In the genomic region with DNA sequence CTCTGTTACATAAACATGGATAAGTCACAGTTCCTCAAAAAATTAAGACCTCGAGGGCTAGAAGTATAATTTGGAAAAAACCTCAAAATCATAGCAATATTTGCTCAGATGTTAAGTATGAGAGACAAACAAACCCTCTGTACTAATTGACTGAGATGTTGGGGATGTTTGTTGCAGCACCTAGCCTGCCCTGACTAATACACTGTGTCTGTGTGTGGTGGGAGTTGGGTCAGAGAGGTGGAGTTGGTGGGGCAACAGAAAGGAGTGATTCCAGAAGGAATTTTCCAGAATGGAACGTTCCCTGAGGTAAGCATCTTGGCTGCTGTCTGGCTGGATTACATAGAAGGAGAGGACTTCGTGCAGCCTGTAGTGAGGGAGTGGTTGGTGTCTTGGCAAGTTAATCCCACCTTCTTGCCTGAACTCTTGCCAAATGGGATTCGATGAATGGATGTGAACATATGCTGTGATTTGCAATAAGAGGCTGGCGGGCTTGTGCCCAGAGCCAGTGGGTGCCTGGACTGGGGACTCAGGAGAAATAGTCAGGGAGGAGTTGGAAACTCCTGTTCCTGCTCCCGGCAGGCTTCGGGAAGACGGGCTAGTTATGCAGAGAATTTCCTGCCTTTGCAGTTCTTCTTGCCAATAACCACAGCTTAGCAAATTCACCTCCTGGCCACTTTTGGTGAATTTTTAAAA, we compare ENCODE assay signal across 11 cellular contexts. TPM values are rescaled to one million over a fixed set of nuclear protein-coding genes. Genes with fewer than 3 reads are reported as not detected.
A peak's percentile ranks its signal among the peaks of the same experiment; 100 is the strongest.
DNase-seq lines count a peak whose midpoint lies in the region; ATAC-seq and TF ChIP-seq lines count a peak whose summit lies in the region.
"Had no signal": no experiment of that assay in that cellular context is flagged by ENCODE, and none has a peak within 500 bp of the region (broad histone marks: within the 10 kb centered on the region; RNA-seq: fewer than 3 reads in every experiment).

No MANE protein-coding gene starts in this region.

- H3K4me2 ChIP-seq in fibroblast of lung (ENCODE audit: extremely low read depth, insufficient read depth, low read length): peak overlapping the region; percentile 55
- H3K4me2 ChIP-seq in mesendoderm (ENCODE audit: low read length): no peak overlapping the region

- H3K79me1 ChIP-seq in mesendoderm (ENCODE audit: low read length): no peaks in the 10 kb centered on the region

- H2BK5ac ChIP-seq in mesendoderm (ENCODE audit: low read length): no peak overlapping the region

- peaks cover 5% of the 10 kb centered on the region for H3K4me1 Mint-ChIP-seq in nephron

- no peaks in the 10 kb centered on the region for H3K79me2 ChIP-seq in fibroblast of lung (ENCODE audit: control insufficient read depth, insufficient read depth, low read length)
- no peaks in the 10 kb centered on the region for H3K79me2 ChIP-seq in mesendoderm (ENCODE audit: control insufficient read depth, insufficient read depth, low read length)

- DNase-seq in Right ventricle myocardium inferior (ENCODE audit: missing footprints): no peak
- DNase-seq in cardiac septum (ENCODE audit: low spot score): no peak
- peak; percentile 52 to 94 for DNase-seq in fibroblast of lung (ENCODE audit: low read depth in 2 of 2)
- DNase-seq in aorta: peak; percentile 78 to 81
- no peak for DNase-seq in pons (ENCODE audit: low spot score)
- DNase-seq in left colon: no peak
- DNase-seq in mesendoderm: no peak
- DNase-seq: NCI-H748 treated with DMSO at 0.1 percent for 48 hours; stimulated activated CD4-positive, alpha-beta T cell treated with anti-CD3 and anti-CD28 coated beads, Interleukin-4, amount 100 ng/mL, for 24 hours had no signal

- peaks cover 6% of the 10 kb centered on the region for H3K9me3 Mint-ChIP-seq in nephron

- H3K56ac ChIP-seq in mesendoderm (ENCODE audit: low read length): no peak overlapping the region

- peaks cover 27% of the 10 kb centered on the region for H3K27me3 Mint-ChIP-seq in nephron (ENCODE audit: low read depth)

- H3K4me1 ChIP-seq in fibroblast of lung (ENCODE audit: control insufficient read depth, extremely low read depth, insufficient read depth, low read length) (peaks cover 5% of the 10 kb centered on the region), aorta (ENCODE audit: control insufficient read depth in 1 of 2, insufficient read depth in 2 of 2, low read length in 2 of 2) (peaks cover 6 to 18% of the 10 kb centered on the region in 2 donors), mesendoderm (ENCODE audit: control insufficient read depth, low read depth, low read length) (peaks cover 3% of the 10 kb centered on the region)

- no peak overlapping the region for H2BK120ac ChIP-seq in mesendoderm (ENCODE audit: low read depth, low read length)

- H2AFZ ChIP-seq in fibroblast of lung (ENCODE audit: low read length): peak overlapping the region; percentile 41

- no peaks in the 10 kb centered on the region for H3K36me3 ChIP-seq in fibroblast of lung (ENCODE audit: control insufficient read depth, insufficient read depth, low read length)
- no peaks in the 10 kb centered on the region for H3K36me3 ChIP-seq in aorta (ENCODE audit: control insufficient read depth in 1 of 2, insufficient read depth in 2 of 2, low read length in 1 of 2)
- H3K36me3 ChIP-seq in mesendoderm (ENCODE audit: control insufficient read depth, insufficient read depth, low read length): no peaks in the 10 kb centered on the region

- intact Hi-C loops in Right ventricle myocardium inferior (cut with DNase I): loop anchor here (5.0 kb wide), 1 partner anchor 86 kb away; no protein-coding TSS in a partner anchor
- intact Hi-C loops in cardiac septum (cut with DNase I): no loop called here
- intact Hi-C loops in aorta (cut with DNase I): no loop called here
- intact Hi-C loops in left colon (cut with DNase I, micrococcal nuclease): no loop called here

- ATAC-seq in Right ventricle myocardium inferior: peak; percentile 43
- peak; percentile 59 for ATAC-seq in aorta (ENCODE audit: low FRiP score)
- no peak for ATAC-seq in left colon
- ATAC-seq: HCT116 had no signal

- no peak overlapping the region for H2AK5ac ChIP-seq in mesendoderm (ENCODE audit: low read length)

- 5 to 10% methylated on average over 8 of the region's 8 CpGs for WGBS in aorta, 2 donors
- WGBS in mesendoderm (ENCODE audit: extremely low coverage, insufficient coverage, low lambda C conversion rate): no CpG with 5 or more reads among the region's 8 CpGs

- H3K4me3 ChIP-seq in fibroblast of lung (replicated peaks in 1 of 4; ENCODE audit: control extremely low read depth in 1 of 4, insufficient read depth in 1 of 4, low read depth in 3 of 4, low read length in 4 of 4) (peak overlapping the region in 3 of 4 experiments; percentile 8 to 39 (median 21)), aorta (ENCODE audit: low read length in 2 of 2) (no peak overlapping the region), mesendoderm (ENCODE audit: low read length) (no peak overlapping the region)

- no peaks in the 10 kb centered on the region for H3K36me3 Mint-ChIP-seq in nephron (ENCODE audit: low read depth)

- no peak overlapping the region for H3K18ac ChIP-seq in mesendoderm (ENCODE audit: low read length)

- no peaks in the 10 kb centered on the region for H3K27me3 ChIP-seq in fibroblast of lung (ENCODE audit: control insufficient read depth, insufficient read depth, low read length)
- no peaks in the 10 kb centered on the region for H3K27me3 ChIP-seq in aorta (ENCODE audit: control insufficient read depth in 1 of 2, insufficient read depth in 2 of 2, low read length in 1 of 2)
- no peaks in the 10 kb centered on the region for H3K27me3 ChIP-seq in mesendoderm (ENCODE audit: insufficient read depth, low read length, poor library complexity)

- H4K5ac ChIP-seq in mesendoderm (ENCODE audit: low read length): no peak overlapping the region

- no peak for TF ChIP-seq CTCF in fibroblast of lung (conservative IDR thresholded peaks at IDR 0.05 in 1 of 2, IDR thresholded peaks at IDR 0.05 in 1 of 2; ENCODE audit: low read depth in 1 of 2, low read length in 2 of 2)
- TF ChIP-seq CTCF in nephron (IDR thresholded peaks at IDR 0.05; ENCODE audit: unreplicated experiment in 3 of 3): no peak

- no peaks in the 10 kb centered on the region for H3K9me3 ChIP-seq in fibroblast of lung (ENCODE audit: control insufficient read depth, insufficient read depth, low read depth, low read length)
- no peaks in the 10 kb centered on the region for H3K9me3 ChIP-seq in aorta (ENCODE audit: control insufficient read depth, low read length)

- no peaks in the 10 kb centered on the region for H4K20me1 ChIP-seq in fibroblast of lung (ENCODE audit: control insufficient read depth, extremely low read depth, insufficient read depth, low read length)

- no peak overlapping the region for H3K9ac ChIP-seq in fibroblast of lung (ENCODE audit: insufficient read depth, low read length)
- no peak overlapping the region for H3K9ac ChIP-seq in mesendoderm (ENCODE audit: low read length)

- H2BK15ac ChIP-seq in mesendoderm (replicated peaks; ENCODE audit: low read depth): no peak overlapping the region

- peak overlapping the region in 2 of 3 experiments; percentile 42 to 81 for H3K27ac Mint-ChIP-seq in nephron

- H3K4ac ChIP-seq in mesendoderm (ENCODE audit: low read depth, low read length): no peak overlapping the region

- no peak overlapping the region for H4K8ac ChIP-seq in mesendoderm (ENCODE audit: low read depth, low read length)

- no peak overlapping the region for H3K4me3 Mint-ChIP-seq in nephron

- H3K23ac ChIP-seq in mesendoderm (ENCODE audit: low read length): no peak overlapping the region

- H3K27ac ChIP-seq in fibroblast of lung (ENCODE audit: insufficient read depth, low read length) (peak overlapping the region; percentile 62), aorta (ENCODE audit: low read depth in 1 of 2, low read length in 2 of 2) (peak overlapping the region; percentile 90 to 97), mesendoderm (ENCODE audit: low read depth, low read length) (no peak overlapping the region)

RNA-seq across cellular contexts. Expression of gene FAM180A, which starts 9.3 kb away (rescaled TPM):
- total RNA-seq in Right ventricle myocardium inferior (6.1 TPM), cardiac septum (25.1 TPM), fibroblast of lung (24.4 and 38.5 TPM in 2 replicates), aorta (10 to 100 TPM; 61.8 to 67.1 TPM), left colon (1 to 10 TPM in 1 of 2 donors, under 1 TPM in 1; 0.89 to 2.0 TPM)
- polyA plus RNA-seq in fibroblast of lung (15.6 and 70.0 TPM in 2 replicates), aorta (10 to 100 TPM in 1 of 2 donors, 1 to 10 TPM in 1; 4.5 to 10.0 TPM)
- 17.1 and 62.1 TPM in 2 replicates for polyA plus RNA-seq in fibroblast of lung (2012)
- polyA minus RNA-seq in fibroblast of lung (ENCODE audit: low replicate concordance): 41.5 and 182 TPM in 2 replicates
- not detected for polyA plus RNA-seq in mesendoderm (2013, experiment 1 of 2)
- not detected for polyA plus RNA-seq in mesendoderm (2013, experiment 2 of 2)

RNA-seq across cellular contexts. Expression of gene SLC13A4, which starts 29.9 kb away (rescaled TPM):
- not detected for total RNA-seq in Right ventricle myocardium inferior
- 1.0 TPM for total RNA-seq in cardiac septum
- total RNA-seq in fibroblast of lung: 0.26 and 0.50 TPM in 2 replicates
- 0.32 and 2.3 TPM in 2 replicates for polyA plus RNA-seq in fibroblast of lung
- 0.28 and 0.99 TPM in 2 replicates for polyA plus RNA-seq in fibroblast of lung (2012)
- 0.37 and 6.5 TPM in 2 replicates for polyA minus RNA-seq in fibroblast of lung (ENCODE audit: low replicate concordance)
- total RNA-seq in aorta: 1 to 10 TPM; 1.7 to 2.2 TPM
- polyA plus RNA-seq in aorta: 1 to 10 TPM in 1 of 2 donors, not detected in 1; 2.0 TPM
- total RNA-seq in left colon: not detected
- polyA plus RNA-seq in mesendoderm (2013, experiment 1 of 2): 2.7 TPM
- polyA plus RNA-seq in mesendoderm (2013, experiment 2 of 2): 2.5 TPM

Comparison
In these comparisons a context has a peak if more than half of its experiments do, and no peak if none do; other contexts are left out.
1. DNase-seq: peak in fibroblast of lung (2 of 2) and aorta (2 of 2); none in Right ventricle myocardium inferior (single experiment), cardiac septum (single experiment), pons (single experiment), left colon (0 of 2) and mesendoderm (single experiment).
2. H3K4me3 ChIP-seq: peak in fibroblast of lung (3 of 4); none in aorta (0 of 2) and mesendoderm (single experiment).